In genomic region chr10:45461034-45461433, GRCh38 we compare ENCODE assay signal across 11 cellular contexts.
DNase-seq lines count a peak whose midpoint lies in the region; ATAC-seq, FAIRE-seq and TF ChIP-seq lines count a peak whose summit lies in the region.
"Had no signal": no experiment of that assay in that cellular context is flagged by ENCODE, and none has a peak within 500 bp of the region (broad histone marks: within the 10 kb centered on the region; RNA-seq: fewer than 3 reads in every experiment).

No MANE protein-coding gene starts in this region.

- H3K4me1 ChIP-seq in small intestine (ENCODE audit: control insufficient read depth in 2 of 2, insufficient read depth in 1 of 2, low read depth in 1 of 2, low read length in 1 of 2) = no peaks in the 10 kb centered on the region

- H3K9me3 ChIP-seq in small intestine (ENCODE audit: control insufficient read depth, low read depth) = no peaks in the 10 kb centered on the region

- peaks cover 39% of the 10 kb centered on the region for H3K36me3 Mint-ChIP-seq in activated T-helper 1 cell treated with anti-CD3 and anti-CD28 coated beads, Interleukin-12 subunit alpha, Interleukin-12 subunit beta, Interleukin-2, Interleukin-4 antibody, amounts not matched to agents 30 ng/mL and 10 ng/mL and 1 ng/mL, durations not matched to agents 14 hours and 24 hours and 36 hours (ENCODE audit: low read depth)

- no peaks in the 10 kb centered on the region for H3K9me3 Mint-ChIP-seq in activated T-helper 1 cell treated with anti-CD3 and anti-CD28 coated beads, Interleukin-12 subunit alpha, Interleukin-12 subunit beta, Interleukin-2, Interleukin-4 antibody, amounts not matched to agents 30 ng/mL and 10 ng/mL and 1 ng/mL, durations not matched to agents 14 hours and 24 hours and 36 hours

- peak overlapping the region in 1 of 2 donors; percentile 72 for H3K27ac ChIP-seq in small intestine (ENCODE audit: low read depth in 1 of 2, low read length in 1 of 2)

- H3K4me3 Mint-ChIP-seq in activated T-helper 1 cell treated with anti-CD3 and anti-CD28 coated beads, Interleukin-12 subunit alpha, Interleukin-12 subunit beta, Interleukin-2, Interleukin-4 antibody, amounts not matched to agents 30 ng/mL and 10 ng/mL and 1 ng/mL, durations not matched to agents 14 hours and 24 hours and 36 hours = no peak overlapping the region
- H3K4me3 Mint-ChIP-seq: activated naive CD8-positive, alpha-beta T cell had no signal

- H3K4me1 Mint-ChIP-seq in activated T-helper 1 cell treated with anti-CD3 and anti-CD28 coated beads, Interleukin-12 subunit alpha, Interleukin-12 subunit beta, Interleukin-2, Interleukin-4 antibody, amounts not matched to agents 30 ng/mL and 10 ng/mL and 1 ng/mL, durations not matched to agents 14 hours and 24 hours and 36 hours (ENCODE audit: low read depth) = peaks cover 69% of the 10 kb centered on the region

- TF ChIP-seq POLR2A in GM15510 (IDR thresholded peaks at IDR 0.05; ENCODE audit: borderline replicate concordance, extremely low read depth, insufficient read length) = peak; percentile 61

- no peaks in the 10 kb centered on the region for H3K27me3 Mint-ChIP-seq in activated T-helper 1 cell treated with anti-CD3 and anti-CD28 coated beads, Interleukin-12 subunit alpha, Interleukin-12 subunit beta, Interleukin-2, Interleukin-4 antibody, amounts not matched to agents 30 ng/mL and 10 ng/mL and 1 ng/mL, durations not matched to agents 14 hours and 24 hours and 36 hours (ENCODE audit: insufficient read depth)
- H3K27me3 Mint-ChIP-seq: activated naive CD8-positive, alpha-beta T cell had no signal

- intact Hi-C loops in activated T-helper 1 cell treated with anti-CD3 and anti-CD28 coated beads, Interleukin-12 subunit alpha, Interleukin-12 subunit beta, Interleukin-2, Interleukin-4 antibody, amounts not matched to agents 30 ng/mL and 10 ng/mL and 1 ng/mL, durations not matched to agents 14 hours and 24 hours and 36 hours (cut with micrococcal nuclease) = loop anchor here (10.0 kb wide), 1 partner anchor 354 kb away; no protein-coding TSS in a partner anchor

- no peak for FAIRE-seq in small intestine (lab: Jason Lieb, UNC)

- H3K27me3 ChIP-seq in small intestine (ENCODE audit: control insufficient read depth in 2 of 2, insufficient read depth in 2 of 2, low read length in 2 of 2) = no peaks in the 10 kb centered on the region

- no peak overlapping the region for H3K4me3 ChIP-seq in small intestine (ENCODE audit: low read depth in 1 of 2, low read length in 2 of 2)
- H3K4me3 ChIP-seq: K562 had no signal

- WGBS in small intestine, 3 donors = 75 to 95% (median 90%) methylated on average over 7 of the region's 7 CpGs

- ATAC-seq in GM19468 (IDR thresholded peaks at IDR 0.05; ENCODE audit: extremely low read depth, unreplicated experiment) (peak; percentile 69), HG03108 (IDR thresholded peaks at IDR 0.05; ENCODE audit: unreplicated experiment) (peak; percentile 70)
- ATAC-seq: K562 had no signal

- H3K36me3 ChIP-seq in small intestine (ENCODE audit: control insufficient read depth in 2 of 2, insufficient read depth in 2 of 2, low read length in 2 of 2) = peaks cover 11 to 12% of the 10 kb centered on the region in 2 donors

- DNase-seq in activated T-helper 1 cell treated with anti-CD3 and anti-CD28 coated beads, Interleukin-12 subunit alpha, Interleukin-12 subunit beta, Interleukin-2, Interleukin-4 antibody, amounts not matched to agents 30 ng/mL and 10 ng/mL and 1 ng/mL, durations not matched to agents 14 hours and 24 hours and 36 hours (ENCODE audit: low spot score) = no peak
- no peak for DNase-seq in HCEC 1CT
- DNase-seq in small intestine = no peak
- no peak for DNase-seq in stimulated activated CD8-positive, alpha-beta memory T cell treated with anti-CD3 and anti-CD28 coated beads, Interleukin-4, amount 100 ng/mL, for 48 hours
- no peak for DNase-seq in COLO829 (ENCODE audit: low spot score)
- DNase-seq: DMS79 had no signal

- peak overlapping the region; percentile 37 for H3K27ac Mint-ChIP-seq in activated T-helper 1 cell treated with anti-CD3 and anti-CD28 coated beads, Interleukin-12 subunit alpha, Interleukin-12 subunit beta, Interleukin-2, Interleukin-4 antibody, amounts not matched to agents 30 ng/mL and 10 ng/mL and 1 ng/mL, durations not matched to agents 14 hours and 24 hours and 36 hours
- H3K27ac Mint-ChIP-seq: activated naive CD8-positive, alpha-beta T cell had no signal
